Comparison of ENCODE assay signal across 11 cellular contexts in the genomic region with DNA sequence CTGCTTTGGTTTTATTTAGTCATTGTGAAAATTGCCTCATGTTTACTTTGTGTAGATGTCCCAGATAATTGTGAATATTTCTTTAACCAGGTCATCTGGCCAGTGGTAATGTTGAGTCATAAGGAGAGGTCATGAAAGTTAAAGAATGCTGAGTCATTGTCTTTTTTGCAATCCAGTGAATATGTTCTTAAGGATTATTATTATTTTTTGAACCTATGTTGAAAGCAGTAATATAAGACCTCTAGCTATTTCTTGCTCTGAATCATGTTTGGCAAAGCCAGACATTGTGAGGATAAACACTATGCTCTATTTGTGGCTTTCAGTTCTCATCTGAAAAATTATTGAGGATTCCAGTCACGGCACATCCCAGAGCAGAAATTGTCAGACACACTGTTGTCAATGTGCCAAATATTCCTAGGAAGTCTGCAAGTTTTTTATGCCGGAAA.
DNase-seq lines count a peak whose midpoint lies in the region; ATAC-seq and TF ChIP-seq lines count a peak whose summit lies in the region.
"Had no signal": no experiment of that assay in that cellular context is flagged by ENCODE, and none has a peak within 500 bp of the region (broad histone marks: within the 10 kb centered on the region; RNA-seq: fewer than 3 reads in every experiment).

No MANE protein-coding gene starts in this region.

- TF ChIP-seq POLR2A in gastroesophageal sphincter (IDR thresholded peaks at IDR 0.05): no peak

- H3K36me3 ChIP-seq in gastroesophageal sphincter: no peaks in the 10 kb centered on the region
- H3K36me3 ChIP-seq in CD4-positive, alpha-beta memory T cell (ENCODE audit: insufficient read depth, low read length): no peaks in the 10 kb centered on the region

- H3K27ac ChIP-seq in gastroesophageal sphincter: peak overlapping the region in 3 of 4 donors; percentile 5 to 50 (median 26)
- no peak overlapping the region for H3K27ac ChIP-seq in CD4-positive, alpha-beta memory T cell (ENCODE audit: low read depth, low read length)

- peaks cover 1 to 3% of the 10 kb centered on the region in 2 donors for H3K27me3 Mint-ChIP-seq in CD4-positive, alpha-beta memory T cell
- H3K27me3 Mint-ChIP-seq: activated CD8-positive, alpha-beta memory T cell treated with anti-CD3 and anti-CD28 coated beads, Interleukin-2, amount 10 ng/mL, durations not matched to agents 7 days and 5 days; IgD-negative memory B cell had no signal

- H3K9me3 ChIP-seq in gastroesophageal sphincter: peaks cover 0 to 14% (median 0%) of the 10 kb centered on the region in 3 donors
- no peaks in the 10 kb centered on the region for H3K9me3 ChIP-seq in CD4-positive, alpha-beta memory T cell (ENCODE audit: control insufficient read depth in 1 of 2, low read length in 2 of 2)

- POLR2A ChIA-PET in CD4-positive, alpha-beta memory T cell (lab: Charles Lee; ENCODE audit: partially characterized antibody): no interaction called here

- 0 to 8% methylated on average over 2 of the region's 2 CpGs for WGBS in gastroesophageal sphincter (ENCODE audit: low coverage in 1 of 2), 2 donors

- CTCF ChIA-PET in CD4-positive, alpha-beta memory T cell (lab: Charles Lee; ENCODE audit: partially characterized antibody): no interaction called here

- H3K36me3 Mint-ChIP-seq in CD4-positive, alpha-beta memory T cell: no peaks in the 10 kb centered on the region
- H3K36me3 Mint-ChIP-seq: activated CD8-positive, alpha-beta memory T cell treated with anti-CD3 and anti-CD28 coated beads, Interleukin-2, amount 10 ng/mL, durations not matched to agents 7 days and 5 days had no signal

- no peak overlapping the region for H3K27ac Mint-ChIP-seq in CD4-positive, alpha-beta memory T cell
- H3K27ac Mint-ChIP-seq: activated CD8-positive, alpha-beta memory T cell treated with anti-CD3 and anti-CD28 coated beads, Interleukin-2, amount 10 ng/mL, durations not matched to agents 7 days and 5 days; IgD-negative memory B cell had no signal

- DNase-seq in AG09319 (ENCODE audit: extremely low read depth, low read depth) (peak; percentile 94), SK-MEL-5 (ENCODE audit: low read depth, low spot score) (peak; percentile 16), D341Med (ENCODE audit: low spot score) (no peak), hypothalamus (lab: John Stamatoyannopoulos, UW) (no peak)
- DNase-seq in CD4-positive, alpha-beta memory T cell: no peak
- DNase-seq: activated CD8-positive, alpha-beta memory T cell treated with anti-CD3 and anti-CD28 coated beads, Interleukin-2, amount 10 ng/mL, durations not matched to agents 7 days and 5 days; islet precursor cell had no signal

- ATAC-seq in HG02678 (IDR thresholded peaks at IDR 0.05; ENCODE audit: unreplicated experiment) (peak; percentile 46), gastroesophageal sphincter (peak; percentile 90), HG03571 (IDR thresholded peaks at IDR 0.05; ENCODE audit: unreplicated experiment) (no peak)
- ATAC-seq: activated CD8-positive, alpha-beta memory T cell treated with anti-CD3 and anti-CD28 coated beads, Interleukin-2, amount 10 ng/mL, durations not matched to agents 7 days and 5 days had no signal

- H3K27me3 ChIP-seq in gastroesophageal sphincter: no peaks in the 10 kb centered on the region
- no peaks in the 10 kb centered on the region for H3K27me3 ChIP-seq in CD4-positive, alpha-beta memory T cell (ENCODE audit: insufficient read depth, low read length)

- H3K4me3 ChIP-seq in gastroesophageal sphincter: no peak overlapping the region
- H3K4me3 ChIP-seq in CD4-positive, alpha-beta memory T cell (ENCODE audit: low read length in 2 of 2): no peak overlapping the region

- H3K9me3 Mint-ChIP-seq in CD4-positive, alpha-beta memory T cell: peaks cover 0 to 5% (median 0%) of the 10 kb centered on the region in 8 donors

- peaks cover 0 to 13% (median 0%) of the 10 kb centered on the region in 3 donors for H3K4me1 ChIP-seq in gastroesophageal sphincter
- H3K4me1 ChIP-seq in CD4-positive, alpha-beta memory T cell (ENCODE audit: insufficient read depth, low read length): no peaks in the 10 kb centered on the region

- no peak for TF ChIP-seq EP300 in gastroesophageal sphincter (IDR thresholded peaks at IDR 0.05)

- no peak overlapping the region for H3K4me3 Mint-ChIP-seq in CD4-positive, alpha-beta memory T cell
- H3K4me3 Mint-ChIP-seq: activated CD8-positive, alpha-beta memory T cell treated with anti-CD3 and anti-CD28 coated beads, Interleukin-2, amount 10 ng/mL, durations not matched to agents 7 days and 5 days; IgD-negative memory B cell had no signal

- H3K4me1 Mint-ChIP-seq in CD4-positive, alpha-beta memory T cell: no peaks in the 10 kb centered on the region
- H3K4me1 Mint-ChIP-seq: activated CD8-positive, alpha-beta memory T cell treated with anti-CD3 and anti-CD28 coated beads, Interleukin-2, amount 10 ng/mL, durations not matched to agents 7 days and 5 days; IgD-negative memory B cell had no signal

- TF ChIP-seq CTCF in AG09319 (IDR thresholded peaks at IDR 0.05; ENCODE audit: low read depth, low read length): no peak
- TF ChIP-seq CTCF in gastroesophageal sphincter (IDR thresholded peaks at IDR 0.05): no peak

- intact Hi-C loops in CD4-positive, alpha-beta memory T cell (cut with micrococcal nuclease): no loop called here

- in situ Hi-C loops in SK-MEL-5 (cut with HindIII; ENCODE audit: low pct_unique_long_range_greater_than_20kb, low sequenced_read_pairs): no loop called here

Comparison
In these comparisons a context has a peak if more than half of its experiments do, and no peak if none do; other contexts are left out.
1. DNase-seq: peak in AG09319 (single experiment) and SK-MEL-5 (single experiment); none in CD4-positive, alpha-beta memory T cell (0 of 5), D341Med (single experiment) and hypothalamus (0 of 51).